In the genomic region with DNA sequence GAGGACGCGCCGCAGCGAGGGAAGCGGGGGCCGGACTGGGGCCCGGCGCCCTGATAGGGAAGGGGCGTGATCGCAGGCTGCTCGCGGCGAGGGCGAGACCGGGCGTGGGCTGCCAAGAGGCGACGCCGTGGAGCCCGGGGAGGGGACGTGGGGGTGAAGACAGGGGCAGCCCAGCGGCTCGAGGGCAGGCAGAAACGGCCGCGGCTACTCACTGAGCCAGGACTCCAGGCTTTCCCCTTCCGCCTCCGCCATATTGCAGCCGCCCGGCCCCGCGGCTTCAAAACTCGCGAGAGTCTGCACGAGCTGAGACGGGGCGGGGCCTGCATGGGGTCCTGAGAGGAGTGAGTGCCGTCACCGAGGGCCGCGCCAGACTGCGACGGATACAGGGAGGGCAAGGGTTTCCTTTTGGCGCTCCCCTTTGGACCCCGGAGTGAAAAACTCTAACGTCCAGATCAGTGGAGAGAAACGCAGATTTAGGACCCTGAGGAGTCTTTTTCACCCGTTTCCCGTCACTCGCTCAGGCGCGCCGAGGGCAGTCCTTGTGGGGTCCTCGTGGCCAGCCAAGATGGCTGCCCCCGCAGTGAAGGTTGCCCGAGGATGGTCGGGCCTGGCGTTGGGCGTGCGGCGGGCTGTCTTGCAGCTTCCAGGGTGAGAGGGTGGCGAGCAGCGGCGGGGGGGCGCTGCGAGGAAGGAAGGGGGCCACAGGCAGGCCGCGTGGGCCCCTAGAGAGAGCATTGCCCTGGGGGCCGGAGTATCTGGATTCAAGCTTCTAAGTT, we compare ENCODE assay signal across 8 cellular contexts. TPM values are rescaled to one million over a fixed set of nuclear protein-coding genes. Genes with fewer than 3 reads are reported as not detected.
DNase-seq lines count a peak whose midpoint lies in the region; ATAC-seq and TF ChIP-seq lines count a peak whose summit lies in the region.

A gene with protein sequence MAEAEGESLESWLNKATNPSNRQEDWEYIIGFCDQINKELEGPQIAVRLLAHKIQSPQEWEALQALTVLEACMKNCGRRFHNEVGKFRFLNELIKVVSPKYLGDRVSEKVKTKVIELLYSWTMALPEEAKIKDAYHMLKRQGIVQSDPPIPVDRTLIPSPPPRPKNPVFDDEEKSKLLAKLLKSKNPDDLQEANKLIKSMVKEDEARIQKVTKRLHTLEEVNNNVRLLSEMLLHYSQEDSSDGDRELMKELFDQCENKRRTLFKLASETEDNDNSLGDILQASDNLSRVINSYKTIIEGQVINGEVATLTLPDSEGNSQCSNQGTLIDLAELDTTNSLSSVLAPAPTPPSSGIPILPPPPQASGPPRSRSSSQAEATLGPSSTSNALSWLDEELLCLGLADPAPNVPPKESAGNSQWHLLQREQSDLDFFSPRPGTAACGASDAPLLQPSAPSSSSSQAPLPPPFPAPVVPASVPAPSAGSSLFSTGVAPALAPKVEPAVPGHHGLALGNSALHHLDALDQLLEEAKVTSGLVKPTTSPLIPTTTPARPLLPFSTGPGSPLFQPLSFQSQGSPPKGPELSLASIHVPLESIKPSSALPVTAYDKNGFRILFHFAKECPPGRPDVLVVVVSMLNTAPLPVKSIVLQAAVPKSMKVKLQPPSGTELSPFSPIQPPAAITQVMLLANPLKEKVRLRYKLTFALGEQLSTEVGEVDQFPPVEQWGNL (minus strand): TSS at position 271 of the 776 bp plus-strand sequence. CDS start 19 bp downstream, at position 252.
A gene (plus strand): TSS at position 544 of the 776 bp plus-strand sequence. CDS start 22 bp downstream, at position 566.

- peak; percentile 93 for DNase-seq in GM06990 (ENCODE audit: extremely low read depth, insufficient read length)
- peak; percentile 81 for DNase-seq in NCI-H1105 (lab: John Stamatoyannopoulos, UW)
- peak; percentile 85 for DNase-seq in SKM-1 (lab: John Stamatoyannopoulos, UW; ENCODE audit: unreplicated experiment)
- peak; percentile 95 to 98 for DNase-seq in activated naive CD4-positive, alpha-beta T cell treated with anti-CD3 and anti-CD28 coated beads, Interleukin-2, amount 50 U/mL, for 72 hours (ENCODE audit: low spot score in 2 of 2)
- DNase-seq in glomerular visceral epithelial cell (ENCODE audit: extremely low spot score): peak; percentile 92
- DNase-seq in ovary: peak; percentile 95 to 97 (median 96)

- H3K36me3 Mint-ChIP-seq in activated naive CD4-positive, alpha-beta T cell treated with anti-CD3 and anti-CD28 coated beads, Interleukin-2, amount 50 U/mL, for 72 hours: peaks cover 32 to 33% of the 10 kb centered on the region in 2 donors

- H3K4me1 ChIP-seq in ovary (ENCODE audit: insufficient read depth): peaks cover 6% of the 10 kb centered on the region
- H3K4me1 ChIP-seq in thymus (ENCODE audit: control insufficient read depth, insufficient read depth, low read length): peaks cover 16% of the 10 kb centered on the region

- peak within 1 kb of the TSS; percentile 98 to 100 for H3K27ac Mint-ChIP-seq in activated naive CD4-positive, alpha-beta T cell treated with anti-CD3 and anti-CD28 coated beads, Interleukin-2, amount 50 U/mL, for 72 hours

- TF ChIP-seq EP300 in ovary (IDR thresholded peaks at IDR 0.05): no peak

- H3K36me3 ChIP-seq in GM06990 (ENCODE audit: control insufficient read depth, insufficient read depth, low read length) (peaks cover 21% of the 10 kb centered on the region), ovary (no peaks in the 10 kb centered on the region), thymus (ENCODE audit: control insufficient read depth, insufficient read depth) (peaks cover 17% of the 10 kb centered on the region)

- H3K27me3 ChIP-seq in GM06990 (replicated peaks; ENCODE audit: control insufficient read depth, insufficient read depth, low read length) (no peaks in the 10 kb centered on the region), ovary (no peaks in the 10 kb centered on the region), thymus (ENCODE audit: control insufficient read depth, insufficient read depth) (no peaks in the 10 kb centered on the region)

- no peaks in the 10 kb centered on the region for H3K9me3 Mint-ChIP-seq in activated naive CD4-positive, alpha-beta T cell treated with anti-CD3 and anti-CD28 coated beads, Interleukin-2, amount 50 U/mL, for 72 hours

- H3K27ac ChIP-seq in ovary: peak within 1 kb of the TSS; percentile 94 to 98
- H3K27ac ChIP-seq in thymus (ENCODE audit: low read depth): peak within 1 kb of the TSS; percentile 97

- no peak for TF ChIP-seq CTCF in GM06990 (IDR thresholded peaks at IDR 0.05; ENCODE audit: insufficient read depth, low read length, poor library complexity, severe bottlenecking)
- TF ChIP-seq CTCF in ovary (IDR thresholded peaks at IDR 0.05): peak in 1 of 3 donors; percentile 22

- H3K4me3 ChIP-seq in GM06990 (replicated peaks; ENCODE audit: low read depth, low read length) (peak within 1 kb of the TSS; percentile 84), ovary (peak within 1 kb of the TSS; percentile 91), thymus (ENCODE audit: low read length) (peak within 1 kb of the TSS; percentile 78)

- TF ChIP-seq POLR2A in ovary (IDR thresholded peaks at IDR 0.05): peak; percentile 52

- intact Hi-C loops in ovary (cut with DNase I): no loop called here

- 0 to 1% (median 0%) methylated on average over 44 to 67 of the region's 69 CpGs for WGBS in ovary, 3 donors
- WGBS in thymus: under 1% methylated on average over 68 of the region's 69 CpGs

- H3K9me3 ChIP-seq in ovary (no peaks in the 10 kb centered on the region), thymus (ENCODE audit: control insufficient read depth) (no peaks in the 10 kb centered on the region)

- ATAC-seq in HG02623 (IDR thresholded peaks at IDR 0.05; ENCODE audit: unreplicated experiment): peak; percentile 87
- peak; percentile 88 to 95 for ATAC-seq in activated naive CD4-positive, alpha-beta T cell treated with anti-CD3 and anti-CD28 coated beads, Interleukin-2, amount 50 U/mL, for 72 hours

RNA-seq across cellular contexts. Expression of the first gene that starts in this region (rescaled TPM):
- total RNA-seq in activated naive CD4-positive, alpha-beta T cell treated with anti-CD3 and anti-CD28 coated beads, Interleukin-2, amount 50 U/mL, for 72 hours: 10 to 100 TPM; 74.9 to 79.0 TPM
- total RNA-seq in ovary: 10 to 100 TPM; 23.1 to 48.9 (median 38.3) TPM
- polyA plus RNA-seq in ovary (10 to 100 TPM; 18.2 to 39.6 TPM), thymus (33.3 TPM)

RNA-seq across cellular contexts. Expression of the second gene that starts in this region (rescaled TPM):
- total RNA-seq in activated naive CD4-positive, alpha-beta T cell treated with anti-CD3 and anti-CD28 coated beads, Interleukin-2, amount 50 U/mL, for 72 hours: 10 to 100 TPM; 72.3 to 80.5 TPM
- 10 to 100 TPM; 19.6 to 44.8 (median 34.3) TPM for total RNA-seq in ovary
- 10 to 100 TPM; 34.1 to 46.4 TPM for polyA plus RNA-seq in ovary
- polyA plus RNA-seq in thymus: 39.1 TPM

Comparison
In these comparisons a context has a peak if more than half of its experiments do, and no peak if none do; other contexts are left out.
1. Peak in every context shown above with its lines: DNase-seq, ATAC-seq, H3K4me3 ChIP-seq and H3K27ac ChIP-seq.